11 cellular contexts compared by ENCODE assay signal in the genomic region with DNA sequence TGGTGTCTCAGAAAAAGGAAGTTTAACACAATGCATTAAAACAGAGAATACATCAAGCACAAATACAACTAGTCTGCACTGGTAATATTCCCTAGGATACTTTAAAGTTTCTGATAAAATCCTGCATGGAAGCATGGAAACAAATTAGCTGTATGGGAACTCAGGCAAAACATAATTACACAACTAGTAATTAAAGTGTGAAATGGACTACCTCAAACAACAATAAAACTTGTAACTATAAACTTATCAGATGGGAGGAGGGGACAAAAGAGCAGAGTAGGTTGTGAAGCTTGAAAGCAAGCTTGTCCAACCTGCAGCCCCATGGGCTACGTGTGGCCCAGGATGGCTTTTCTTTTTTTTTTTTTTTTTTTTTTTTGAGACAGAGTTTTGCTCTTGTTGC.
DNase-seq lines count a peak whose midpoint lies in the region; ATAC-seq and FAIRE-seq lines count a peak whose summit lies in the region.
"Had no signal": no experiment of that assay in that cellular context is flagged by ENCODE, and none has a peak within 500 bp of the region (broad histone marks: within the 10 kb centered on the region; RNA-seq: fewer than 3 reads in every experiment).

No MANE protein-coding gene starts in this region.

- no peaks in the 10 kb centered on the region for H3K9me2 ChIP-seq in Karpas-422 (replicated peaks; ENCODE audit: insufficient read depth, low read length)

- no peaks in the 10 kb centered on the region for H3K79me2 ChIP-seq in Karpas-422 (ENCODE audit: low read length)

- H4K20me1 ChIP-seq in BLaER1 treated with 17β-estradiol and CSF1 and Interleukin-3, amounts not matched to agents 10 nM and 100 nM = peaks cover 94 to 100% (median 99%) of the 10 kb centered on the region in 11 experiments
- no peaks in the 10 kb centered on the region for H4K20me1 ChIP-seq in Karpas-422 (ENCODE audit: insufficient read depth, low read depth, low read length)

- ATAC-seq in left colon (peak; percentile 91), GM21528 (IDR thresholded peaks at IDR 0.05; ENCODE audit: low FRiP score, unreplicated experiment) (no peak)
- ATAC-seq: A549 had no signal

- peak overlapping the region in 7 of 11 experiments; percentile 33 to 97 (median 56); a peak in 9 of 22 replicates for H3K4me2 ChIP-seq in BLaER1 treated with 17β-estradiol and CSF1 and Interleukin-3, amounts not matched to agents 10 nM and 100 nM
- H3K4me2 ChIP-seq in Karpas-422 (ENCODE audit: low read depth, low read length, poor library complexity, severe bottlenecking) = no peak overlapping the region
- H3K4me2 ChIP-seq: A549 had no signal

- H3K27ac ChIP-seq in BLaER1 treated with 17β-estradiol and CSF1 and Interleukin-3, amounts not matched to agents 10 nM and 100 nM = no peak overlapping the region
- H3K27ac ChIP-seq in small intestine (ENCODE audit: low read depth in 1 of 2, low read length in 1 of 2) = no peak overlapping the region
- H3K27ac ChIP-seq in Karpas-422 (ENCODE audit: low read length) = no peak overlapping the region
- H3K27ac ChIP-seq: GM23248 had no signal

- no peaks in the 10 kb centered on the region for H3K36me3 ChIP-seq in BLaER1 treated with 17β-estradiol and CSF1 and Interleukin-3, amounts not matched to agents 10 nM and 100 nM
- no peaks in the 10 kb centered on the region for H3K36me3 ChIP-seq in small intestine (ENCODE audit: control insufficient read depth in 2 of 2, insufficient read depth in 2 of 2, low read length in 2 of 2)
- no peaks in the 10 kb centered on the region for H3K36me3 ChIP-seq in Karpas-422 (ENCODE audit: insufficient read depth, low read length)
- H3K36me3 ChIP-seq: BE2C had no signal

- DNase-seq in HTR-8/SVneo (ENCODE audit: insufficient read length, low spot score) = no peak
- no peak for DNase-seq in left colon
- DNase-seq in small intestine = peak; percentile 63
- no peak for DNase-seq in Karpas-422
- no peak for DNase-seq in activated CD4-positive, alpha-beta T cell treated with anti-CD3 and anti-CD28 coated beads, Interleukin-2, amount 50 U/mL, for 48 hours
- DNase-seq: BE2C, GM23248 had no signal

- no peak overlapping the region for H2AFZ ChIP-seq in Karpas-422 (ENCODE audit: low read length)
- H2AFZ ChIP-seq: GM23248 had no signal

- H3K27me3 ChIP-seq in BLaER1 treated with 17β-estradiol and CSF1 and Interleukin-3, amounts not matched to agents 10 nM and 100 nM = peaks cover 0 to 100% (median 5%) of the 10 kb centered on the region in 11 experiments; a peak in 11 of 22 replicates
- H3K27me3 ChIP-seq in small intestine (ENCODE audit: control insufficient read depth in 2 of 2, insufficient read depth in 2 of 2, low read length in 2 of 2) (no peaks in the 10 kb centered on the region), Karpas-422 (ENCODE audit: low read length) (no peaks in the 10 kb centered on the region)
- H3K27me3 ChIP-seq: BE2C had no signal

- no peak overlapping the region for H3K4me3 ChIP-seq in BLaER1 treated with 17β-estradiol and CSF1 and Interleukin-3, amounts not matched to agents 10 nM and 100 nM
- H3K4me3 ChIP-seq in small intestine (ENCODE audit: low read depth in 1 of 2, low read length in 2 of 2) (no peak overlapping the region), Karpas-422 (ENCODE audit: low read length) (no peak overlapping the region)
- H3K4me3 ChIP-seq: A549, GM23248 had no signal

- peaks cover 17 to 58% (median 36%) of the 10 kb centered on the region in 10 experiments for H3K4me1 ChIP-seq in BLaER1 treated with 17β-estradiol and CSF1 and Interleukin-3, amounts not matched to agents 10 nM and 100 nM
- peaks cover 0 to 9% of the 10 kb centered on the region in 2 donors for H3K4me1 ChIP-seq in small intestine (ENCODE audit: control insufficient read depth in 2 of 2, insufficient read depth in 1 of 2, low read depth in 1 of 2, low read length in 1 of 2)
- no peaks in the 10 kb centered on the region; the same call in none of the 2 replicates for H3K4me1 ChIP-seq in Karpas-422 (ENCODE audit: low read length)
- H3K4me1 ChIP-seq: BE2C had no signal

- no peak overlapping the region for H3K9ac ChIP-seq in BLaER1 treated with 17β-estradiol and CSF1 and Interleukin-3, amounts not matched to agents 10 nM and 100 nM
- H3K9ac ChIP-seq in Karpas-422 (ENCODE audit: low read length) = no peak overlapping the region
- H3K9ac ChIP-seq: GM23248 had no signal

- 38 to 62% (median 62%) methylated on average over 1 of the region's 1 CpG for WGBS in small intestine, 3 donors

- no peaks in the 10 kb centered on the region for H3K9me3 ChIP-seq in BLaER1 treated with 17β-estradiol and CSF1 and Interleukin-3, amounts not matched to agents 10 nM and 100 nM (replicated peaks in 1 of 11)
- H3K9me3 ChIP-seq in small intestine (ENCODE audit: control insufficient read depth, low read depth) = no peaks in the 10 kb centered on the region
- H3K9me3 ChIP-seq in Karpas-422 (ENCODE audit: low read length) = no peaks in the 10 kb centered on the region
- H3K9me3 ChIP-seq: A549, BE2C had no signal

- peak; percentile 51 for FAIRE-seq in HTR-8/SVneo (lab: Jason Lieb, UNC)
- FAIRE-seq in small intestine (lab: Jason Lieb, UNC) = no peak
- FAIRE-seq: A549, H54 had no signal

- intact Hi-C loops in left colon (cut with DNase I, micrococcal nuclease) = no loop called here
